Comparison of ENCODE assay signal across 29 cellular contexts in the genomic region with DNA sequence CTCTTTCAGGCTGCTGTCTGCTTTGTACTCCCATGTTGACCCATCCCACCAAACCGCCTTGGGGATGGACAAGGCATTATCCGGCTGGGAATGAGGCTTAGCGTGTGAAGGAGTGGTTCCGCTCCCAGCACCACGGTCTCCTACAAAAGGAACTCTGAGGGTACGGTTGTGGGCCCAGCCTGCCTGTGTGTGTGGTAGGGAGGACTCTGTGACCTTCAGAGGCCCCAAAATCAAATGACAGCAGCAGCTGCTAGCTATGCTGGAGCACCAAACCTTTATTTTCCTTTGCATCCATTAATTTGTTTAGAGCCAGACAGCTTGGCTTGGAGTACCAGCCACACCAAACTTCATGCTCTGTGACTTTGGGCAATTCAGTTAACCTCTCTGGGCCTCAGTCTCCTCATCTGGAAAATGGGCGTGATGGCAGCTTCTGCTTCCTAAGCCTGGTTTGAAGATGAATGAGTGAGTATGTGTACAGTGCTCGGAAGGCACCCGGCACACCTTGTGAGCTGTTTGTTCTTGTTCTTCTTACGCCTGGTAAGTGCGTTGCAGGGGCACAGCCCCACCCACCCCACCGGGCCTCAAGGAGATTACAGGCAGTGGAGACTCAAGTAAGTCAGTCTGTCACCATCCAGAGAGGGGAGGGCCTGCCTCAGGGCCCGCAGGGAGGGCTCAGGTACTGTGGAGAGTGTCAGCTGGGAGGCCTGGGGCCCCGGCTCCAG. TPM values are rescaled to one million over a fixed set of nuclear protein-coding genes. Genes with fewer than 3 reads are reported as not detected.
DNase-seq lines count a peak whose midpoint lies in the region; ATAC-seq, FAIRE-seq and TF ChIP-seq lines count a peak whose summit lies in the region.
"Had no signal": no experiment of that assay in that cellular context is flagged by ENCODE, and none has a peak within 500 bp of the region (broad histone marks: within the 10 kb centered on the region; RNA-seq: fewer than 3 reads in every experiment).

No MANE protein-coding gene starts in this region.

- no peak for TF ChIP-seq RAD21 in H1 (IDR thresholded peaks at IDR 0.05 in 1 of 2, conservative IDR thresholded peaks at IDR 0.05 in 1 of 2; ENCODE audit: low read depth in 2 of 2, low read length in 2 of 2)

- H3K4me1 ChIP-seq in GM23338 (ENCODE audit: insufficient read depth) (peaks cover 4% of the 10 kb centered on the region), H1 (replicated peaks in 1 of 4; ENCODE audit: control insufficient read depth in 3 of 4, insufficient read depth in 4 of 4, low read length in 3 of 4) (peaks cover 0 to 17% (median 1%) of the 10 kb centered on the region in 4 experiments; a peak in 3 of 7 replicates), lower lobe of right lung (peaks cover 30% of the 10 kb centered on the region), gastrocnemius medialis (peaks cover 70 to 79% of the 10 kb centered on the region in 2 donors)
- H3K4me1 ChIP-seq: parathyroid adenoma had no signal

- intact Hi-C loops in lower lobe of right lung (cut with DNase I): no loop called here
- intact Hi-C loops in gastrocnemius medialis (cut with DNase I; ENCODE audit: low total_unique reads): loop anchor here (1.0 kb wide), 1 partner anchor 25 kb away; the partner anchor contains the start of gene MB

- no peak overlapping the region for H3K56ac ChIP-seq in H1 (replicated peaks; ENCODE audit: insufficient read length, low read depth, low read length)

- no peak overlapping the region for H4K8ac ChIP-seq in H1 (ENCODE audit: extremely low read depth, insufficient read depth, low read length)

- H3K79me2 ChIP-seq in GM23338 (replicated peaks; ENCODE audit: insufficient read depth) (no peaks in the 10 kb centered on the region), H1 (ENCODE audit: control insufficient read depth in 1 of 2, insufficient read depth in 2 of 2, low read length in 2 of 2) (no peaks in the 10 kb centered on the region)
- H3K79me2 ChIP-seq: parathyroid adenoma had no signal

- H3K36me3 Mint-ChIP-seq in GM23338 (ENCODE audit: low read depth): no peaks in the 10 kb centered on the region
- H3K36me3 Mint-ChIP-seq: brain, natural killer cell, type B pancreatic cell had no signal

- H2BK20ac ChIP-seq in H1 (ENCODE audit: low read length): no peak overlapping the region

- no peak overlapping the region for H3K4me3 Mint-ChIP-seq in GM23338
- H3K4me3 Mint-ChIP-seq: activated T-cell treated with anti-CD3 and anti-CD28 coated beads, Interleukin-2, amount 50 U/mL, for 4 hours; brain; natural killer cell; T-helper 1 cell treated with Interleukin-12 subunit alpha and Interleukin-12 subunit beta and Interleukin-4 antibody, amounts not matched to agents 30 μg/mL and 1 μg/mL, for 36 hours; type B pancreatic cell had no signal

- H3K18ac ChIP-seq in H1 (ENCODE audit: extremely low read depth, low read length): no peak overlapping the region

- peak overlapping the region; percentile 83 for H4K91ac ChIP-seq in H1 (replicated peaks; ENCODE audit: insufficient read length, low read length)

- 0 out of 2 replicates have a peak overlapping the region, but pooled peaks have one; percentile 2 for H2AK5ac ChIP-seq in H1 (ENCODE audit: low read depth, low read length)

- H3K27me3 ChIP-seq in GM23338 (ENCODE audit: insufficient read depth) (no peaks in the 10 kb centered on the region), H1 (replicated peaks in 1 of 4; ENCODE audit: control insufficient read depth in 3 of 4, extremely low read depth in 1 of 4, insufficient read depth in 3 of 4, low read length in 3 of 4) (no peaks in the 10 kb centered on the region; a peak in 1 of 7 replicates), lower lobe of right lung (ENCODE audit: low read depth) (no peaks in the 10 kb centered on the region), gastrocnemius medialis (no peaks in the 10 kb centered on the region)
- H3K27me3 ChIP-seq: adrenal gland, BE2C, stomach had no signal

- no peak overlapping the region for H2BK120ac ChIP-seq in H1 (replicated peaks; ENCODE audit: low read depth, low read length)

- no peaks in the 10 kb centered on the region for H4K20me1 ChIP-seq in GM23338 (replicated peaks; ENCODE audit: insufficient read depth)
- H4K20me1 ChIP-seq in H1 (replicated peaks in 1 of 2; ENCODE audit: control insufficient read depth in 1 of 2, insufficient read depth in 2 of 2, low read length in 2 of 2): no peaks in the 10 kb centered on the region

- H3K4me1 Mint-ChIP-seq in GM23338: peaks cover 11% of the 10 kb centered on the region; the same call in 2 of the 3 replicates
- H3K4me1 Mint-ChIP-seq: natural killer cell had no signal

- H3K14ac ChIP-seq in H1 (ENCODE audit: insufficient read length): no peak overlapping the region

- no peaks in the 10 kb centered on the region for H3F3A ChIP-seq in GM23338 (replicated peaks; ENCODE audit: low read depth)

- H2BK12ac ChIP-seq in H1 (ENCODE audit: low read depth, low read length): no peak overlapping the region; the same call in 1 of the 2 replicates

- H4K5ac ChIP-seq in H1 (ENCODE audit: insufficient read length, low read depth, low read length): no peak overlapping the region

- H3K23me2 ChIP-seq in H1 (ENCODE audit: low read depth, low read length): no peaks in the 10 kb centered on the region; the same call in 1 of the 2 replicates

- no peak overlapping the region for H3K23ac ChIP-seq in H1 (ENCODE audit: insufficient read length)

- ATAC-seq in GM23338 (no peak), lower lobe of right lung (peak in 1 of 2 donors; percentile 54), gastrocnemius medialis (no peak)
- ATAC-seq: activated T-cell treated with anti-CD3 and anti-CD28 coated beads, Interleukin-2, amount 50 U/mL, for 4 hours; natural killer cell had no signal

- no peaks in the 10 kb centered on the region for H3K9me2 ChIP-seq in GM23338 (ENCODE audit: insufficient read depth)

- TF ChIP-seq EP300 in H1 (IDR thresholded peaks at IDR 0.05; ENCODE audit: borderline replicate concordance in 1 of 2, low read depth in 2 of 2, low read length in 2 of 2): no peak

- no peak for TF ChIP-seq CTCF in GM23338 (conservative IDR thresholded peaks at IDR 0.05; ENCODE audit: low read depth in 2 of 2)
- TF ChIP-seq CTCF in H1 (IDR thresholded peaks at IDR 0.05; ENCODE audit: control extremely low read depth in 1 of 3, insufficient read depth in 1 of 3, low read depth in 1 of 3, low read length in 3 of 3): no peak
- no peak for TF ChIP-seq CTCF in lower lobe of right lung (IDR thresholded peaks at IDR 0.05)
- no peak for TF ChIP-seq CTCF in gastrocnemius medialis (IDR thresholded peaks at IDR 0.05 in 4 of 5, conservative IDR thresholded peaks at IDR 0.05 in 1 of 5)

- CTCF ChIA-PET in H1 (lab: Charles Lee; ENCODE audit: partially characterized antibody): interaction anchor here (0.8 to 2.2 kb wide), 7 partner anchors 9 to 244 kb away, joined by 3 to 12 read pairs (median 3); no protein-coding TSS in a partner anchor

- no peak overlapping the region for H3K4me3 ChIP-seq in GM23338
- no peak overlapping the region for H3K4me3 ChIP-seq in H1 (ENCODE audit: extremely low read depth in 1 of 4, insufficient read depth in 2 of 4, low read depth in 3 of 4, low read length in 4 of 4)
- no peak overlapping the region for H3K4me3 ChIP-seq in lower lobe of right lung
- H3K4me3 ChIP-seq in gastrocnemius medialis: no peak overlapping the region
- H3K4me3 ChIP-seq: adrenal gland, GM23248, SK-N-MC, stomach had no signal

- peaks cover 6% of the 10 kb centered on the region for H3K27me3 Mint-ChIP-seq in GM23338 (ENCODE audit: insufficient read depth, low read depth, poor library complexity)

- no peaks in the 10 kb centered on the region for H3K79me1 ChIP-seq in H1 (ENCODE audit: low read depth, low read length)

- DNase-seq in GM23338 (ENCODE audit: low spot score): no peak
- no peak for DNase-seq in H1 (ENCODE audit: low read depth in 1 of 2, low spot score in 2 of 2)
- DNase-seq in lower lobe of right lung: peak; percentile 61
- DNase-seq in gastrocnemius medialis: no peak
- DNase-seq in NCI-H345 (lab: John Stamatoyannopoulos, UW): no peak
- no peak for DNase-seq in HK-2 (ENCODE audit: unreplicated experiment)
- DNase-seq in islet precursor cell: no peak
- no peak for DNase-seq in activated CD8-positive, alpha-beta memory T cell treated with anti-CD3 and anti-CD28 coated beads, Interleukin-2, amount 50 U/mL, for 4 hours
- DNase-seq: activated CD4-positive, alpha-beta T cell treated with anti-CD3 and anti-CD28 coated beads for 4 hours; activated T-cell treated with anti-CD3 and anti-CD28 coated beads, Interleukin-2, amount 50 U/mL, for 4 hours; adrenal gland; effector memory CD4-positive, alpha-beta T cell; GM23248; Karpas-422; kidney glomerular epithelial cell; MV-4-11; natural killer cell; NCI-H2171; NCI-H526; stimulated activated CD8-positive, alpha-beta memory T cell treated with anti-CD3 and anti-CD28 coated beads, Interleukin-4, amount 100 ng/mL, for 48 hours; stomach had no signal

- H3K4ac ChIP-seq in H1 (replicated peaks; ENCODE audit: insufficient read length, low read depth, low read length): no peak overlapping the region

- H3K9me3 Mint-ChIP-seq in GM23338: no peaks in the 10 kb centered on the region
- H3K9me3 Mint-ChIP-seq: activated T-cell treated with anti-CD3 and anti-CD28 coated beads, Interleukin-2, amount 50 U/mL, for 4 hours; natural killer cell; T-helper 1 cell treated with Interleukin-12 subunit alpha and Interleukin-12 subunit beta and Interleukin-4 antibody, amounts not matched to agents 30 μg/mL and 1 μg/mL, for 36 hours; type B pancreatic cell had no signal

- no peak overlapping the region for H2BK15ac ChIP-seq in H1 (ENCODE audit: low read length)

- H3K27ac ChIP-seq in GM23338 (ENCODE audit: low read depth) (no peak overlapping the region), H1 (ENCODE audit: low read depth, low read length) (no peak overlapping the region), lower lobe of right lung (no peak overlapping the region), gastrocnemius medialis (peak overlapping the region; percentile 90 to 99 (median 96))
- H3K27ac ChIP-seq: adrenal gland, GM23248, parathyroid adenoma, SK-N-MC had no signal

- no peak overlapping the region for H3K4me2 ChIP-seq in GM23338
- H3K4me2 ChIP-seq in H1 (ENCODE audit: insufficient read depth in 1 of 2, low read depth in 2 of 2, low read length in 2 of 2): no peak overlapping the region; a peak in 1 of 4 replicates

- H3K27ac Mint-ChIP-seq in GM23338: no peak overlapping the region
- H3K27ac Mint-ChIP-seq: natural killer cell; T-helper 1 cell treated with Interleukin-12 subunit alpha and Interleukin-12 subunit beta and Interleukin-4 antibody, amounts not matched to agents 30 μg/mL and 1 μg/mL, for 36 hours; type B pancreatic cell had no signal

- POLR2A ChIA-PET in H1 (lab: Charles Lee; ENCODE audit: partially characterized antibody): interaction anchor here (0.6 to 1.3 kb wide), 7 partner anchors 12 to 239 kb away, joined by 3 to 5 read pairs (median 3); no protein-coding TSS in a partner anchor

- H3K9me3 ChIP-seq in H1 (ENCODE audit: insufficient read depth in 2 of 2, low read depth in 1 of 2, low read length in 1 of 2) (no peaks in the 10 kb centered on the region), lower lobe of right lung (no peaks in the 10 kb centered on the region), gastrocnemius medialis (no peaks in the 10 kb centered on the region)
- H3K9me3 ChIP-seq: adrenal gland, BE2C had no signal

- in situ Hi-C loops in gastrocnemius medialis (cut with MboI; ENCODE audit: low sequenced_read_pairs in 4 of 4): loop anchor here in 2 of 4 donors (25.0 kb wide), 1 partner anchor 255 kb away; no protein-coding TSS in a partner anchor

- no peak overlapping the region for H3K9ac ChIP-seq in H1 (replicated peaks in 1 of 4; ENCODE audit: extremely low read depth in 1 of 4, low read depth in 3 of 4, low read length in 3 of 4)
- H3K9ac ChIP-seq: GM23248, parathyroid adenoma had no signal

- WGBS in H1 (ENCODE audit: extremely low coverage in 1 of 2, insufficient coverage in 1 of 2, insufficient read length in 1 of 2, insufficient replicate concordance in 2 of 2, low coverage in 1 of 2, low lambda C conversion rate in 2 of 2, missing lambda C conversion rate in 1 of 2), 2 experiments: 87% methylated on average over 14 of the region's 14 CpGs; no CpG with 5 or more reads in 1 of the 2 experiments

- TF ChIP-seq POLR2A in H1 (IDR thresholded peaks at IDR 0.05; ENCODE audit: control extremely low read depth in 1 of 2, low read depth in 2 of 2, low read length in 2 of 2) (no peak), gastrocnemius medialis (IDR thresholded peaks at IDR 0.05) (no peak)

- H2AFZ ChIP-seq in GM23338 (0 out of 2 replicates have a peak overlapping the region, but pooled peaks have one; percentile 97), H1 (ENCODE audit: low read length) (no peak overlapping the region)
- H2AFZ ChIP-seq: parathyroid adenoma had no signal

- H3K36me3 ChIP-seq in GM23338 (ENCODE audit: insufficient read depth) (no peaks in the 10 kb centered on the region), H1 (ENCODE audit: control insufficient read depth in 2 of 4, insufficient read depth in 4 of 4, low read length in 3 of 4) (no peaks in the 10 kb centered on the region), lower lobe of right lung (no peaks in the 10 kb centered on the region), gastrocnemius medialis (no peaks in the 10 kb centered on the region)
- H3K36me3 ChIP-seq: adrenal gland, BE2C, stomach had no signal

- FAIRE-seq in H1 (lab: Jason Lieb, UNC): no peak

- H2BK5ac ChIP-seq in H1 (ENCODE audit: low read depth, low read length): no peak overlapping the region

RNA-seq across cellular contexts. Expression of gene MB, which starts 25.3 kb away (rescaled TPM):
- not detected in 2 replicates for total RNA-seq in GM23338 (2014; rRNA removed; shearing (Covaris generic))
- polyA plus RNA-seq in GM23338 (2016; fragmentation: Nextera tagmentation; extraction: Ambion mirVana) (0.64 TPM in 1 of 2 replicates, not detected in the other), H1 (2011; rRNA removed) (1.5 and 1.7 TPM in 2 replicates)
- total RNA-seq in H1 (2021; fragmentation: NEBNext Ultra II Directional; extraction: Animal tissue kit (Norgen Biotek cat#: 25700)): not detected in 2 replicates
- 1.6 TPM for polyA plus RNA-seq in H1 (2011; cell fraction: cytosol; rRNA removed)
- 1.5 TPM for polyA plus RNA-seq in H1 (2011; cell fraction: nucleus; rRNA removed)
- 0.31 to 1.7 TPM (median 1.2 TPM) in 4 replicates for polyA plus RNA-seq in H1 (2012, experiment 1 of 2)
- polyA plus RNA-seq in H1 (2012, experiment 2 of 2): 0.24 TPM
- polyA plus RNA-seq in H1 (2013, experiment 1 of 2): 0.10 TPM
- 0.11 TPM for polyA plus RNA-seq in H1 (2013, experiment 2 of 2)
- polyA minus RNA-seq in H1 (2011; rRNA and poly(A)+ RNA removed): 0.63 TPM in 1 of 2 replicates, not detected in the other
- polyA minus RNA-seq in H1 (2011; cell fraction: cytosol; rRNA and poly(A)+ RNA removed): not detected
- not detected for polyA minus RNA-seq in H1 (2011; cell fraction: nucleus; rRNA and poly(A)+ RNA removed)
- total RNA-seq in lower lobe of right lung (0.86 TPM), gastrocnemius medialis (over 10,000 TPM in 2 of 4 donors, 1,000 to 10,000 TPM in 2; 7,153 to 19,373 (median 11,028) TPM)
- total RNA-seq: G401, GM23248, natural killer cell, sciatic nerve had no signal
- polyA plus RNA-seq: GM23248 had no signal

RNA-seq across cellular contexts. Expression of gene RASD2, which starts 51.2 kb away (rescaled TPM):
- total RNA-seq in GM23338 (2014; rRNA removed; shearing (Covaris generic)): 3.2 and 3.6 TPM in 2 replicates
- polyA plus RNA-seq in GM23338 (2016; fragmentation: Nextera tagmentation; extraction: Ambion mirVana) (1.2 and 1.5 TPM in 2 replicates), H1 (2011; rRNA removed) (1.9 and 3.8 TPM in 2 replicates)
- total RNA-seq in H1 (2021; fragmentation: NEBNext Ultra II Directional; extraction: Animal tissue kit (Norgen Biotek cat#: 25700)): 4.4 and 5.1 TPM in 2 replicates
- polyA plus RNA-seq in H1 (2011; cell fraction: cytosol; rRNA removed): 1.5 TPM
- polyA plus RNA-seq in H1 (2011; cell fraction: nucleus; rRNA removed): 2.6 TPM
- polyA plus RNA-seq in H1 (2012, experiment 1 of 2): 2.0 to 4.3 TPM (median 3.4 TPM) in 4 replicates
- polyA plus RNA-seq in H1 (2012, experiment 2 of 2): 3.1 TPM
- 3.4 TPM for polyA plus RNA-seq in H1 (2013, experiment 1 of 2)
- polyA plus RNA-seq in H1 (2013, experiment 2 of 2): 3.6 TPM
- polyA minus RNA-seq in H1 (2011; rRNA and poly(A)+ RNA removed): 1.5 and 1.9 TPM in 2 replicates
- 3.6 TPM for polyA minus RNA-seq in H1 (2011; cell fraction: cytosol; rRNA and poly(A)+ RNA removed)
- 1.8 TPM for polyA minus RNA-seq in H1 (2011; cell fraction: nucleus; rRNA and poly(A)+ RNA removed)
- total RNA-seq in lower lobe of right lung (3.6 TPM), gastrocnemius medialis (1 to 10 TPM; 1.8 to 5.4 (median 1.9) TPM)
- total RNA-seq: G401 had no signal

RNA-seq across cellular contexts. Expression of gene APOL6, which starts 56.4 kb away (rescaled TPM):
- 0.08 and 0.14 TPM in 2 replicates for total RNA-seq in GM23338 (2014; rRNA removed; shearing (Covaris generic))
- polyA plus RNA-seq in GM23338 (2016; fragmentation: Nextera tagmentation; extraction: Ambion mirVana): 0.09 and 0.10 TPM in 2 replicates
- 0.13 TPM in 2 replicates for total RNA-seq in H1 (2021; fragmentation: NEBNext Ultra II Directional; extraction: Animal tissue kit (Norgen Biotek cat#: 25700))
- polyA plus RNA-seq in H1 (2011; rRNA removed): 0.06 and 0.08 TPM in 2 replicates
- 0.10 TPM for polyA plus RNA-seq in H1 (2011; cell fraction: cytosol; rRNA removed)
- polyA plus RNA-seq in H1 (2011; cell fraction: nucleus; rRNA removed): 0.09 TPM
- 0.08 to 0.17 TPM (median 0.11 TPM) in 4 replicates for polyA plus RNA-seq in H1 (2012, experiment 1 of 2)
- 0.04 TPM for polyA plus RNA-seq in H1 (2012, experiment 2 of 2)
- polyA plus RNA-seq in H1 (2013, experiment 1 of 2): 0.10 TPM
- 0.07 TPM for polyA plus RNA-seq in H1 (2013, experiment 2 of 2)
- 0.19 and 0.34 TPM in 2 replicates for polyA minus RNA-seq in H1 (2011; rRNA and poly(A)+ RNA removed)
- polyA minus RNA-seq in H1 (2011; cell fraction: cytosol; rRNA and poly(A)+ RNA removed): 0.22 TPM
- 0.60 TPM for polyA minus RNA-seq in H1 (2011; cell fraction: nucleus; rRNA and poly(A)+ RNA removed)
- total RNA-seq in lower lobe of right lung: 53.8 TPM
- total RNA-seq in gastrocnemius medialis: 1 to 10 TPM; 1.5 to 4.5 (median 2.9) TPM

Comparison
In these comparisons a context has a peak if more than half of its experiments do, and no peak if none do; other contexts are left out.
1. H3K27ac ChIP-seq: peak in gastrocnemius medialis (4 of 4); none in GM23338 (single experiment), H1 (single experiment) and lower lobe of right lung (single experiment).
2. RNA of gene MB, which starts 25.3 kb away (total RNA-seq): 7,153 to 19,373 TPM in gastrocnemius medialis; 0.86 TPM in lower lobe of right lung (single experiment), not detected in H1 and not detected in GM23338; every median in the first group is over 1,000 times any median in the second.